Comparison of ENCODE assay signal across 25 cellular contexts in genomic region chr12:3002636-3003035, GRCh38. TPM values are rescaled to one million over a fixed set of nuclear protein-coding genes. Genes with fewer than 3 reads are reported as not detected.
DNase-seq lines count a peak whose midpoint lies in the region; ATAC-seq, FAIRE-seq and TF ChIP-seq lines count a peak whose summit lies in the region.
"Had no signal": no experiment of that assay in that cellular context is flagged by ENCODE, and none has a peak within 500 bp of the region (broad histone marks: within the 10 kb centered on the region; RNA-seq: fewer than 3 reads in every experiment).

No MANE protein-coding gene starts in this region.

- POLR2A ChIA-PET in SK-N-SH (lab: Yijun Ruan, JAX) = no interaction called here

- peak overlapping the region in 3 of 5 experiments; percentile 35 to 84 (median 49) for H3K27ac Mint-ChIP-seq in brain
- no peak overlapping the region for H3K27ac Mint-ChIP-seq in stimulated activated naive B cell treated with anti-CD40 and anti-IgM and Interleukin-4, amounts not matched to agents 10 μg/mL and 1 μg/mL and 100 μg/mL, for 72 hours
- H3K27ac Mint-ChIP-seq: CD4-positive, alpha-beta T cell; effector memory CD8-positive, alpha-beta T cell; HFFc6; naive thymus-derived CD4-positive, alpha-beta T cell; stimulated activated effector memory CD8-positive, alpha-beta T cell treated with anti-CD3 and anti-CD28 coated beads, Interleukin-12 subunit alpha, Interleukin-12 subunit beta, amount 100 ng/mL, for 72 hours; T-helper 1 cell treated with Interleukin-12 subunit alpha and Interleukin-12 subunit beta and Interleukin-4 antibody, amounts not matched to agents 30 μg/mL and 1 μg/mL, for 36 hours had no signal

- H4K20me1 ChIP-seq in keratinocyte (ENCODE audit: control insufficient read depth, extremely low read depth, insufficient read depth, low read length) (no peaks in the 10 kb centered on the region), SK-N-SH (ENCODE audit: insufficient read depth) (no peaks in the 10 kb centered on the region; the same call in 1 of the 2 replicates)

- no peak for TF ChIP-seq EP300 in SK-N-SH (IDR thresholded peaks at IDR 0.05; ENCODE audit: borderline replicate concordance in 1 of 2, low read depth in 1 of 2, low read length in 1 of 2)
- no peak for TF ChIP-seq EP300 in upper lobe of left lung (IDR thresholded peaks at IDR 0.05)

- H3K4me1 Mint-ChIP-seq in brain = peaks cover 46% of the 10 kb centered on the region
- H3K4me1 Mint-ChIP-seq in stimulated activated naive B cell treated with anti-CD40 and anti-IgM and Interleukin-4, amounts not matched to agents 10 μg/mL and 1 μg/mL and 100 μg/mL, for 72 hours = peaks cover 3 to 13% of the 10 kb centered on the region in 2 donors

- H3K27me3 ChIP-seq in keratinocyte (ENCODE audit: control insufficient read depth, extremely low read depth, insufficient read depth, low read length) (no peaks in the 10 kb centered on the region), SK-N-SH (ENCODE audit: insufficient read depth) (no peaks in the 10 kb centered on the region), upper lobe of left lung (no peaks in the 10 kb centered on the region)
- H3K27me3 ChIP-seq: adrenal gland, breast epithelium, colonic mucosa, testis had no signal

- H3K4me3 Mint-ChIP-seq in brain = no peak overlapping the region
- no peak overlapping the region for H3K4me3 Mint-ChIP-seq in stimulated activated naive B cell treated with anti-CD40 and anti-IgM and Interleukin-4, amounts not matched to agents 10 μg/mL and 1 μg/mL and 100 μg/mL, for 72 hours
- H3K4me3 Mint-ChIP-seq: activated T-cell treated with anti-CD3 and anti-CD28 coated beads, Interleukin-2, amount 50 U/mL, for 4 hours; CD4-positive, alpha-beta T cell; effector memory CD8-positive, alpha-beta T cell; HFFc6; naive thymus-derived CD4-positive, alpha-beta T cell; stimulated activated effector memory CD8-positive, alpha-beta T cell treated with anti-CD3 and anti-CD28 coated beads, Interleukin-12 subunit alpha, Interleukin-12 subunit beta, amount 100 ng/mL, for 72 hours; T-helper 1 cell treated with Interleukin-12 subunit alpha and Interleukin-12 subunit beta and Interleukin-4 antibody, amounts not matched to agents 30 μg/mL and 1 μg/mL, for 36 hours had no signal

- FAIRE-seq in keratinocyte (lab: Jason Lieb, UNC) = no peak
- FAIRE-seq: RCC 7860 had no signal

- 90% methylated on average over 5 of the region's 5 CpGs for WGBS in SK-N-SH (ENCODE audit: low lambda C conversion rate)
- 92 to 93% methylated on average over 5 of the region's 5 CpGs for WGBS in upper lobe of left lung, 2 donors

- TF ChIP-seq POLR2A in NB4 (IDR thresholded peaks at IDR 0.05; ENCODE audit: extremely low read depth, insufficient read length) (no peak), upper lobe of left lung (IDR thresholded peaks at IDR 0.05) (no peak)

- H2AFZ ChIP-seq in keratinocyte (ENCODE audit: control insufficient read depth, low read length) = no peak overlapping the region
- H2AFZ ChIP-seq in SK-N-SH (ENCODE audit: low read depth) = no peak overlapping the region

- TF ChIP-seq RAD21 in SK-N-SH (IDR thresholded peaks at IDR 0.05; ENCODE audit: low read length) = no peak

- H3K9me3 ChIP-seq in keratinocyte (ENCODE audit: control insufficient read depth, low read depth, low read length) (no peaks in the 10 kb centered on the region), SK-N-SH (no peaks in the 10 kb centered on the region), upper lobe of left lung (no peaks in the 10 kb centered on the region)
- H3K9me3 ChIP-seq: adrenal gland, breast epithelium, colonic mucosa, testis had no signal

- H3K36me3 ChIP-seq in keratinocyte (ENCODE audit: control insufficient read depth in 2 of 2, extremely low read depth in 1 of 2, insufficient read depth in 2 of 2, low read length in 2 of 2) (peaks cover 0 to 3% of the 10 kb centered on the region in 2 experiments), SK-N-SH (replicated peaks in 1 of 2; ENCODE audit: control insufficient read depth in 1 of 2, insufficient read depth in 2 of 2, low read length in 1 of 2) (no peaks in the 10 kb centered on the region), upper lobe of left lung (peaks cover 0 to 27% (median 2%) of the 10 kb centered on the region in 4 donors)
- H3K36me3 ChIP-seq: adrenal gland, breast epithelium, colonic mucosa had no signal

- H3K79me2 ChIP-seq in keratinocyte (ENCODE audit: control insufficient read depth, insufficient read depth, low read length) (no peaks in the 10 kb centered on the region), SK-N-SH (ENCODE audit: insufficient read depth) (no peaks in the 10 kb centered on the region)

- H3K9me3 Mint-ChIP-seq in brain = no peaks in the 10 kb centered on the region
- no peaks in the 10 kb centered on the region for H3K9me3 Mint-ChIP-seq in stimulated activated naive B cell treated with anti-CD40 and anti-IgM and Interleukin-4, amounts not matched to agents 10 μg/mL and 1 μg/mL and 100 μg/mL, for 72 hours
- H3K9me3 Mint-ChIP-seq: activated T-cell treated with anti-CD3 and anti-CD28 coated beads, Interleukin-2, amount 50 U/mL, for 4 hours; CD4-positive, alpha-beta T cell; effector memory CD8-positive, alpha-beta T cell; HFFc6; stimulated activated effector memory CD8-positive, alpha-beta T cell treated with anti-CD3 and anti-CD28 coated beads, Interleukin-12 subunit alpha, Interleukin-12 subunit beta, amount 100 ng/mL, for 72 hours; T-helper 1 cell treated with Interleukin-12 subunit alpha and Interleukin-12 subunit beta and Interleukin-4 antibody, amounts not matched to agents 30 μg/mL and 1 μg/mL, for 36 hours had no signal

- TF ChIP-seq CTCF in NB4 (IDR thresholded peaks at IDR 0.05; ENCODE audit: low read depth, low read length) (no peak), brain (conservative IDR thresholded peaks at IDR 0.05) (no peak), keratinocyte (optimal IDR thresholded peaks at IDR 0.05 in 1 of 3, IDR thresholded peaks at IDR 0.05 in 1 of 3, conservative IDR thresholded peaks at IDR 0.05 in 1 of 3; ENCODE audit: extremely low read depth in 1 of 3, insufficient read depth in 2 of 3, low read length in 3 of 3) (no peak), SK-N-SH (IDR thresholded peaks at IDR 0.05) (no peak), upper lobe of left lung (IDR thresholded peaks at IDR 0.05) (no peak)

- H3K27ac ChIP-seq in keratinocyte (ENCODE audit: control insufficient read depth, insufficient read depth, low read length) (no peak overlapping the region), SK-N-SH (ENCODE audit: low read depth in 2 of 2, low read length in 1 of 2) (no peak overlapping the region), upper lobe of left lung (no peak overlapping the region)
- H3K27ac ChIP-seq: adrenal gland, breast epithelium, colonic mucosa, testis had no signal

- peak; percentile 67 to 76 for ATAC-seq in stimulated activated naive B cell treated with anti-CD40 and anti-IgM and Interleukin-4, amounts not matched to agents 10 μg/mL and 1 μg/mL and 100 μg/mL, for 72 hours (replicated peaks)
- no peak for ATAC-seq in left ventricle myocardium superior
- ATAC-seq in upper lobe of left lung (ENCODE audit: low FRiP score in 2 of 2) = no peak
- ATAC-seq: activated T-cell treated with anti-CD3 and anti-CD28 coated beads, Interleukin-2, amount 50 U/mL, for 4 hours; effector memory CD8-positive, alpha-beta T cell; naive thymus-derived CD4-positive, alpha-beta T cell; stimulated activated effector memory CD8-positive, alpha-beta T cell treated with anti-CD3 and anti-CD28 coated beads, Interleukin-12 subunit alpha, Interleukin-12 subunit beta, amount 100 ng/mL, for 72 hours had no signal

- peak; percentile 25 for DNase-seq in NB4 (ENCODE audit: low read depth)
- peak; percentile 28 for DNase-seq in keratinocyte (ENCODE audit: low read depth, low spot score)
- no peak for DNase-seq in stimulated activated naive B cell treated with anti-CD40 and anti-IgM and Interleukin-4, amounts not matched to agents 10 μg/mL and 1 μg/mL and 100 μg/mL, for 72 hours
- no peak for DNase-seq in left ventricle myocardium superior
- no peak for DNase-seq in SK-N-SH
- no peak for DNase-seq in upper lobe of left lung
- DNase-seq: activated CD4-positive, alpha-beta T cell treated with anti-CD3 and anti-CD28 coated beads for 4 hours; activated naive CD4-positive, alpha-beta T cell; activated T-cell treated with anti-CD3 and anti-CD28 coated beads, Interleukin-2, amount 50 U/mL, for 4 hours; adrenal gland; CD4-positive, alpha-beta T cell; colonic mucosa; effector memory CD8-positive, alpha-beta T cell; HFFc6; mesendoderm; naive thymus-derived CD4-positive, alpha-beta T cell; NCI-H1417 treated with DMSO at 0.1 percent for 48 hours; NCI-H2081 treated with DMSO at 0.1 percent for 48 hours; stimulated activated CD4-positive, alpha-beta T cell treated with anti-CD3 and anti-CD28 coated beads, Interleukin-2, amount 100 ng/mL, for 48 hours; testis had no signal

- peaks cover 5% of the 10 kb centered on the region for H3K36me3 Mint-ChIP-seq in brain
- H3K36me3 Mint-ChIP-seq in stimulated activated naive B cell treated with anti-CD40 and anti-IgM and Interleukin-4, amounts not matched to agents 10 μg/mL and 1 μg/mL and 100 μg/mL, for 72 hours = no peaks in the 10 kb centered on the region
- H3K36me3 Mint-ChIP-seq: naive thymus-derived CD4-positive, alpha-beta T cell; stimulated activated effector memory CD8-positive, alpha-beta T cell treated with anti-CD3 and anti-CD28 coated beads, Interleukin-12 subunit alpha, Interleukin-12 subunit beta, amount 100 ng/mL, for 72 hours had no signal

- no peaks in the 10 kb centered on the region for H3K27me3 Mint-ChIP-seq in brain
- H3K27me3 Mint-ChIP-seq in stimulated activated naive B cell treated with anti-CD40 and anti-IgM and Interleukin-4, amounts not matched to agents 10 μg/mL and 1 μg/mL and 100 μg/mL, for 72 hours = peaks cover 0 to 7% of the 10 kb centered on the region in 2 donors
- H3K27me3 Mint-ChIP-seq: CD4-positive, alpha-beta T cell; naive thymus-derived CD4-positive, alpha-beta T cell had no signal

- dilution Hi-C loops in keratinocyte (cut with MboI; ENCODE audit: extremely low pct_ligation_motif_present, low sequenced_read_pairs) = no loop called here

- intact Hi-C loops in left ventricle myocardium superior (cut with micrococcal nuclease) = no loop called here

- CTCF ChIA-PET in SK-N-SH (lab: Yijun Ruan, JAX) = interaction anchor here (3.5 kb wide), 1 partner anchor 32 kb away, joined by 19 read pairs; no protein-coding TSS in a partner anchor

- H3K4me3 ChIP-seq in NB4 (ENCODE audit: low read depth, low read length) (no peak overlapping the region), keratinocyte (ENCODE audit: control insufficient read depth in 2 of 3, extremely low read depth in 1 of 3, insufficient read depth in 2 of 3, low read depth in 1 of 3, low read length in 3 of 3) (no peak overlapping the region), SK-N-SH (ENCODE audit: low read depth in 2 of 2, low read length in 1 of 2) (no peak overlapping the region), upper lobe of left lung (no peak overlapping the region)
- H3K4me3 ChIP-seq: adrenal gland, breast epithelium, colonic mucosa, testis had no signal

- H3F3A ChIP-seq in SK-N-SH (replicated peaks; ENCODE audit: insufficient read depth) = no peaks in the 10 kb centered on the region

- H3K9ac ChIP-seq in keratinocyte (ENCODE audit: control insufficient read depth, extremely low read depth, insufficient read depth, low read length) (no peak overlapping the region), SK-N-SH (no peak overlapping the region)

- H3K4me1 ChIP-seq in keratinocyte (ENCODE audit: control insufficient read depth, extremely low read depth, insufficient read depth, low read length) = peaks cover 27% of the 10 kb centered on the region
- H3K4me1 ChIP-seq in SK-N-SH (ENCODE audit: control insufficient read depth in 1 of 2, insufficient read depth in 2 of 2, low read depth in 1 of 2, low read length in 1 of 2) = peaks cover 5 to 20% of the 10 kb centered on the region in 2 experiments; a peak in 2 of 4 replicates
- H3K4me1 ChIP-seq in upper lobe of left lung = peaks cover 0 to 12% (median 6%) of the 10 kb centered on the region in 4 donors
- H3K4me1 ChIP-seq: adrenal gland, breast epithelium, colonic mucosa had no signal

- H3K9me1 ChIP-seq in keratinocyte (ENCODE audit: control insufficient read depth, extremely low read depth, insufficient read depth, low read length) = peaks cover 2% of the 10 kb centered on the region

- H3K9me2 ChIP-seq in SK-N-SH = no peaks in the 10 kb centered on the region

- peak overlapping the region; percentile 34 for H3K4me2 ChIP-seq in keratinocyte (ENCODE audit: control insufficient read depth, extremely low read depth, insufficient read depth, low read depth, low read length)
- H3K4me2 ChIP-seq in SK-N-SH = no peak overlapping the region

RNA-seq across cellular contexts. Expression of gene TEAD4, which starts 43.4 kb away (rescaled TPM):
- polyA plus RNA-seq in brain (ENCODE audit: insufficient read depth, low read depth, low replicate concordance) (6.1 TPM), keratinocyte (4.0 to 12.6 TPM (median 8.1 TPM) in 3 replicates), SK-N-SH (2012; rRNA removed) (21.1 and 27.1 TPM in 2 replicates)
- 2.1 TPM for polyA plus RNA-seq in keratinocyte (2011; ENCODE audit: low read depth)
- polyA plus RNA-seq in keratinocyte (2011; cell fraction: cytosol; rRNA removed) = 5.3 and 6.3 TPM in 2 replicates
- 4.4 and 4.9 TPM in 2 replicates for polyA plus RNA-seq in keratinocyte (2011; cell fraction: nucleus; rRNA removed)
- polyA plus RNA-seq in keratinocyte (2012; ENCODE audit: low replicate concordance) = 5.3 and 13.1 TPM in 2 replicates
- 2.8 to 20.4 TPM (median 5.2 TPM) in 3 replicates for polyA minus RNA-seq in keratinocyte
- polyA minus RNA-seq in keratinocyte (2011; cell fraction: cytosol; rRNA and poly(A)+ RNA removed) = 8.4 TPM
- 1.7 and 2.9 TPM in 2 replicates for polyA minus RNA-seq in keratinocyte (2011; cell fraction: nucleus; rRNA and poly(A)+ RNA removed)
- total RNA-seq in left ventricle myocardium superior (11.6 TPM), upper lobe of left lung (10 to 100 TPM; 14.5 to 52.0 (median 43.2) TPM)
- 14.2 and 18.4 TPM in 2 replicates for polyA plus RNA-seq in SK-N-SH (2012; cell fraction: cytosol; rRNA removed)
- 37.3 and 49.2 TPM in 2 replicates for polyA plus RNA-seq in SK-N-SH (2012; cell fraction: nucleus; rRNA removed)
- total RNA-seq: CD4-positive, alpha-beta T cell had no signal
- polyA plus RNA-seq: naive thymus-derived CD4-positive, alpha-beta T cell had no signal

Comparison
In these comparisons a context has a peak if more than half of its experiments do, and no peak if none do; other contexts are left out.
1. DNase-seq: peak in NB4 (single experiment) and keratinocyte (single experiment); none in stimulated activated naive B cell treated with anti-CD40 and anti-IgM and Interleukin-4, amounts not matched to agents 10 μg/mL and 1 μg/mL and 100 μg/mL, for 72 hours (single experiment), left ventricle myocardium superior (single experiment), SK-N-SH (single experiment) and upper lobe of left lung (0 of 2).
2. ATAC-seq: peak in stimulated activated naive B cell treated with anti-CD40 and anti-IgM and Interleukin-4, amounts not matched to agents 10 μg/mL and 1 μg/mL and 100 μg/mL, for 72 hours (2 of 2); none in left ventricle myocardium superior (single experiment) and upper lobe of left lung (0 of 2).